Comparison of ENCODE assay signal across 27 cellular contexts in genomic region chr18:74110983-74111382, GRCh38. TPM values are rescaled to one million over a fixed set of nuclear protein-coding genes. Genes with fewer than 3 reads are reported as not detected.
"Had no signal": no experiment of that assay in that cellular context is flagged by ENCODE, and none has a peak within 500 bp of the region (broad histone marks: within the 10 kb centered on the region; RNA-seq: fewer than 3 reads in every experiment).

No MANE protein-coding gene starts in this region.

- H3K27me3 Mint-ChIP-seq: effector memory CD8-positive, alpha-beta T cell had no signal

- H3K27me3 ChIP-seq: esophagus squamous epithelium, gastrocnemius medialis, heart right ventricle, left lung had no signal

- DNase-seq: cortex of kidney; effector CD8-positive, alpha-beta T cell; effector memory CD8-positive, alpha-beta T cell; endodermal cell; erythroblast; esophagus squamous epithelium; foreskin fibroblast; foreskin melanocyte; gastrocnemius medialis; glutamatergic neuron; head of caudate nucleus; heart right ventricle; hypothalamus; immature natural killer cell; islet precursor cell; kidney; kidney glomerular epithelial cell; left lung; left ventricle myocardium superior; lower lobe of right lung; mesenchymal stem cell had no signal

- H3K4me3 ChIP-seq: esophagus squamous epithelium, gastrocnemius medialis, heart right ventricle, left lung, lower lobe of right lung had no signal

- H3K36me3 Mint-ChIP-seq: immature natural killer cell had no signal

- H3K9me3 ChIP-seq: gastrocnemius medialis had no signal

- ATAC-seq: effector memory CD8-positive, alpha-beta T cell; esophagus mucosa; gastrocnemius medialis; heart right ventricle; left lung; left ventricle myocardium superior; lower lobe of right lung had no signal

- H3K4me3 Mint-ChIP-seq: dendritic cell treated with granulocyte-macrophage colony-stimulating factor and Interleukin-4, amounts not matched to agents 40 ng/mL and 50 ng/mL, for 4 days; effector memory CD8-positive, alpha-beta T cell; endodermal cell; immature natural killer cell; mesothelial cell of epicardium had no signal

- FAIRE-seq: endometrium, kidney had no signal

- H3K27ac ChIP-seq: epithelial cell of prostate, esophagus squamous epithelium, gastrocnemius medialis, heart right ventricle, left lung, lower lobe of right lung had no signal

- H3K36me3 ChIP-seq: esophagus squamous epithelium, gastrocnemius medialis, heart right ventricle, left lung, lower lobe of right lung had no signal

- H3K4me1 ChIP-seq: esophagus squamous epithelium, gastrocnemius medialis, heart right ventricle, left lung, lower lobe of right lung had no signal

- H3K27ac Mint-ChIP-seq: dendritic cell treated with granulocyte-macrophage colony-stimulating factor and Interleukin-4, amounts not matched to agents 40 ng/mL and 50 ng/mL, for 4 days; effector memory CD8-positive, alpha-beta T cell; endodermal cell; immature natural killer cell; mesothelial cell of epicardium had no signal

RNA-seq across cellular contexts. Expression of gene FBXO15, which starts 36.7 kb away (rescaled TPM):
- total RNA-seq: gastrocnemius medialis, left ventricle myocardium superior, lower leg skin had no signal
